20 cellular contexts compared by ENCODE assay signal in the genomic region with DNA sequence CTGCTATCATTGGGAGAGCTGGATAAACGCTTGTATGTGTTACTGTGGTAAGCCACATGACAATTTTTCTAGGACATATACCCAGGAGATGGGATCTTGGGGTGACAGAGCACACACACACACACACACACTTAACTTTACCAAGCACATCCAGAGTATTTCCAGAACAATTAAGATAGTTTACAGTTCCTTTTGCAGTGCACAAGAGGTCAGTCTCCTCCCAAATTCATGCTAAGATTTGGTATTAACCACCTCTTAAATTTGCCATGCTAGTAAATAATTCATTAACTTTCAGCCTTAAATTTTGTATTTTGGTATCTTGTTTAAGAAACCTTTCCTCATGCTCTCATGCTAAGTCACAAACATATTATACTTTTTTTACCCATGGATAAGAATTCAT. TPM values are rescaled to one million over a fixed set of nuclear protein-coding genes. Genes with fewer than 3 reads are reported as not detected.
DNase-seq lines count a peak whose midpoint lies in the region; ATAC-seq and TF ChIP-seq lines count a peak whose summit lies in the region.
"Had no signal": no experiment of that assay in that cellular context is flagged by ENCODE, and none has a peak within 500 bp of the region (broad histone marks: within the 10 kb centered on the region; RNA-seq: fewer than 3 reads in every experiment).

No MANE protein-coding gene starts in this region.

- no peak for ATAC-seq in PC-3
- ATAC-seq: CD8-positive, alpha-beta T cell; left ventricle myocardium superior; natural killer cell; right cardiac atrium; T-helper 17 cell had no signal

- CTCF ChIA-PET in PC-3 (lab: Charles Lee), result no interaction called here

- WGBS in liver, result 43% methylated on average over 1 of the region's 1 CpG

- H3K27me3 ChIP-seq in PC-3 (ENCODE audit: low read length), result no peaks in the 10 kb centered on the region
- no peaks in the 10 kb centered on the region for H3K27me3 ChIP-seq in liver (ENCODE audit: control insufficient read depth in 4 of 4, insufficient read depth in 4 of 4, low read length in 3 of 4)
- H3K27me3 ChIP-seq: ovary, upper lobe of left lung had no signal

- H3K4me3 ChIP-seq in PC-3 (ENCODE audit: low read length) (no peak overlapping the region), epithelial cell of esophagus (ENCODE audit: low read length) (no peak overlapping the region), liver (ENCODE audit: low read depth in 1 of 3, low read length in 3 of 3) (no peak overlapping the region)
- H3K4me3 ChIP-seq: ovary, upper lobe of left lung had no signal

- H3K9ac ChIP-seq in PC-3 (ENCODE audit: low read length) (no peak overlapping the region), liver (ENCODE audit: low read depth in 1 of 2, low read length in 2 of 2) (no peak overlapping the region)

- DNase-seq in EH (ENCODE audit: low read depth) (peak; percentile 25), PC-3 (peak; percentile 5), epithelial cell of esophagus (ENCODE audit: low read depth) (no peak), SHP77 treated with DMSO at 0.1 percent for 48 hours (lab: John Stamatoyannopoulos, UW) (no peak), G401 (ENCODE audit: low spot score) (no peak)
- no peak for DNase-seq in stimulated activated naive CD4-positive, alpha-beta T cell treated with Interleukin-2 at 50 U/mL for 16 hours (lab: John Stamatoyannopoulos, UW)
- DNase-seq: activated CD4-positive, alpha-beta T cell treated with anti-CD3 and anti-CD28 coated beads, Interleukin-2, amount 10 ng/mL, durations not matched to agents 24 days and 14 days; CD8-positive, alpha-beta T cell; left ventricle myocardium superior; midbrain; natural killer cell; NCI-H1048; NCI-H187; NCI-H748 treated with DMSO at 0.1 percent for 48 hours; ovary; right cardiac atrium; SHP77; T-helper 17 cell; upper lobe of left lung had no signal

- peak; percentile 36; the same call in 1 of the 2 replicates for TF ChIP-seq CTCF in PC-3 (conservative IDR thresholded peaks at IDR 0.05; ENCODE audit: low read depth, low read length)
- peak; percentile 15 for TF ChIP-seq CTCF in epithelial cell of esophagus (IDR thresholded peaks at IDR 0.05; ENCODE audit: insufficient read depth, low read depth, low read length, missing control alignments)
- peak; percentile 19 for TF ChIP-seq CTCF in liver (IDR thresholded peaks at IDR 0.05; ENCODE audit: low read depth, low read length, missing input control)

- no peak overlapping the region for H3K4me2 ChIP-seq in PC-3 (ENCODE audit: low read length)

- POLR2A ChIA-PET in PC-3 (lab: Charles Lee; ENCODE audit: unreplicated experiment), result no interaction called here

- no TSS peak for BruUV-seq in PC-3 (replicated peaks; lab: Mats Ljungman, UMichigan)

- no peaks in the 10 kb centered on the region for H3K36me3 ChIP-seq in PC-3 (ENCODE audit: low read depth, low read length)
- no peaks in the 10 kb centered on the region for H3K36me3 ChIP-seq in liver (ENCODE audit: control insufficient read depth in 4 of 4, insufficient read depth in 3 of 4, low read depth in 1 of 4, low read length in 3 of 4)
- H3K36me3 ChIP-seq: ovary, upper lobe of left lung had no signal

- H3F3A ChIP-seq in PC-3 (ENCODE audit: low read length, unreplicated experiment), result no peaks in the 10 kb centered on the region

- no peak overlapping the region for H3K27ac ChIP-seq in PC-3 (ENCODE audit: low read length)
- no peak overlapping the region for H3K27ac ChIP-seq in liver (ENCODE audit: low read depth in 1 of 2, low read length in 2 of 2)
- H3K27ac ChIP-seq: ovary, upper lobe of left lung had no signal

- H3K79me2 ChIP-seq in PC-3 (ENCODE audit: low read length), result no peaks in the 10 kb centered on the region

- no peaks in the 10 kb centered on the region for H4K20me1 ChIP-seq in PC-3 (ENCODE audit: low read length)

- no peaks in the 10 kb centered on the region for H3K9me2 ChIP-seq in PC-3 (replicated peaks; ENCODE audit: low read length)

- intact Hi-C loops in PC-3 (cut with micrococcal nuclease), result loop anchor here (10.0 kb wide), 2 partner anchors 232 to 318 kb away; a partner anchor contains a TSS

- peaks cover 7% of the 10 kb centered on the region; the same call in 1 of the 2 replicates for H3K4me1 ChIP-seq in PC-3 (ENCODE audit: insufficient read depth, low read length)
- H3K4me1 ChIP-seq in liver (ENCODE audit: control insufficient read depth in 4 of 4, insufficient read depth in 4 of 4, low read length in 3 of 4), result peaks cover 4 to 10% (median 5%) of the 10 kb centered on the region in 4 donors

- H2AFZ ChIP-seq in PC-3 (ENCODE audit: low read length), result no peak overlapping the region

- H3K9me3 ChIP-seq in PC-3 (ENCODE audit: low read length), result no peaks in the 10 kb centered on the region
- H3K9me3 ChIP-seq in liver (ENCODE audit: control insufficient read depth in 4 of 4, low read length in 3 of 4), result no peaks in the 10 kb centered on the region
- H3K9me3 ChIP-seq: ovary, upper lobe of left lung had no signal

- TF ChIP-seq RAD21 in liver (IDR thresholded peaks at IDR 0.05), result peak; percentile 65 to 72

- in situ Hi-C loops in G401 (cut with HindIII; ENCODE audit: low sequenced_read_pairs), result no loop called here

TF ChIP-seq in liver, 16 proteins besides CTCF, POLR2A, EP300 and RAD21:
- TF ChIP-seq JUND (IDR thresholded peaks at IDR 0.05) (no peak), HNF4G (IDR thresholded peaks at IDR 0.05) (no peak), RXRA (IDR thresholded peaks at IDR 0.05) (peak in 1 of 2 donors; percentile 28), YY1 (IDR thresholded peaks at IDR 0.05) (no peak)

RNA-seq across cellular contexts. Expression of a gene that starts 33.9 kb away (rescaled TPM):
- 45.1 and 58.2 TPM in 2 replicates for total RNA-seq in PC-3 (2014; rRNA removed)
- 10 to 100 TPM; 13.0 to 17.5 TPM for total RNA-seq in liver
- 10 to 100 TPM in 1 of 2 donors, 1 to 10 TPM in 1; 8.1 to 14.0 TPM for polyA plus RNA-seq in liver
- 14.5 and 33.7 TPM in 2 replicates for total RNA-seq in G401 (2014; rRNA removed; shearing (Covaris generic))

Comparison
In these comparisons a context has a peak if more than half of its experiments do, and no peak if none do; other contexts are left out.
1. DNase-seq: peak in EH (single experiment) and PC-3 (single experiment); none in epithelial cell of esophagus (single experiment), SHP77 treated with DMSO at 0.1 percent for 48 hours (single experiment), stimulated activated naive CD4-positive, alpha-beta T cell treated with Interleukin-2 at 50 U/mL for 16 hours (single experiment) and G401 (single experiment).
2. Peak in every context shown above with its lines, with median percentiles within 50 percentile points of each other: CTCF ChIP-seq.